ENCODE assay signal across 15 cellular contexts in genomic region chrX:112645774-112646173, GRCh38. TPM values are rescaled to one million over a fixed set of nuclear protein-coding genes. Genes with fewer than 3 reads are reported as not detected.
DNase-seq lines count a peak whose midpoint lies in the region; ATAC-seq and TF ChIP-seq lines count a peak whose summit lies in the region.
"Had no signal": no experiment of that assay in that cellular context is flagged by ENCODE, and none has a peak within 500 bp of the region (broad histone marks: within the 10 kb centered on the region; RNA-seq: fewer than 3 reads in every experiment).

No MANE protein-coding gene starts in this region.

- H3K27me3 ChIP-seq in OCI-LY3 (ENCODE audit: low read depth, low read length) = no peaks in the 10 kb centered on the region
- H3K27me3 ChIP-seq in foreskin keratinocyte = no peaks in the 10 kb centered on the region
- H3K27me3 ChIP-seq: brain microvascular endothelial cell, tibial nerve had no signal

- peak overlapping the region; percentile 89 for H3K9ac ChIP-seq in OCI-LY3 (ENCODE audit: low read length)

- H3K36me3 ChIP-seq in OCI-LY3 (replicated peaks; ENCODE audit: low read depth, low read length) = peaks cover 37% of the 10 kb centered on the region
- H3K36me3 ChIP-seq: brain microvascular endothelial cell, tibial nerve had no signal

- peaks cover 12% of the 10 kb centered on the region for H3K9me3 ChIP-seq in OCI-LY3 (ENCODE audit: insufficient read depth, low read length)
- H3K9me3 ChIP-seq: tibial nerve had no signal

- H3K4me1 ChIP-seq in OCI-LY3 (ENCODE audit: low read length) (peaks cover 59% of the 10 kb centered on the region), foreskin keratinocyte (no peaks in the 10 kb centered on the region)
- H3K4me1 ChIP-seq: tibial nerve had no signal

- H3K79me2 ChIP-seq in OCI-LY3 (ENCODE audit: low read length) = peaks cover 12% of the 10 kb centered on the region

- H4K20me1 ChIP-seq in OCI-LY3 (ENCODE audit: insufficient read depth, low read length) = no peaks in the 10 kb centered on the region

- H3K4me3 ChIP-seq in OCI-LY3 (ENCODE audit: low read length) = peak overlapping the region; percentile 78
- H3K4me3 ChIP-seq: tibial nerve had no signal

- TF ChIP-seq CTCF in OCI-LY3 (IDR thresholded peaks at IDR 0.05; ENCODE audit: low read depth, low read length) (no peak), foreskin keratinocyte (conservative IDR thresholded peaks at IDR 0.05) (no peak)

- ATAC-seq in GM18861 (IDR thresholded peaks at IDR 0.05; ENCODE audit: unreplicated experiment) = peak; percentile 54
- peak; percentile 20 for ATAC-seq in GM19468 (IDR thresholded peaks at IDR 0.05; ENCODE audit: extremely low read depth, unreplicated experiment)
- ATAC-seq in HG02885 (IDR thresholded peaks at IDR 0.05; ENCODE audit: poor library complexity, unreplicated experiment) = peak; percentile 61
- no peak for ATAC-seq in foreskin keratinocyte

- peak overlapping the region; percentile 90 for H3K4me2 ChIP-seq in OCI-LY3 (ENCODE audit: low read length)

- DNase-seq in H4 (ENCODE audit: low spot score) (no peak), NCI-H2171 treated with DMSO at 0.1 percent for 48 hours (lab: John Stamatoyannopoulos, UW) (no peak), foreskin keratinocyte (no peak), DMS114 treated with DMSO at 0.1 percent for 48 hours (lab: John Stamatoyannopoulos, UW; ENCODE audit: unreplicated experiment) (no peak)
- DNase-seq: brain microvascular endothelial cell, C1 segment of cervical spinal cord, H7, NCI-H1930, T-helper 1 cell had no signal

- no peak overlapping the region for H2AFZ ChIP-seq in OCI-LY3 (ENCODE audit: low read depth, low read length)

- H3K27ac ChIP-seq in OCI-LY3 (ENCODE audit: low read length) = peak overlapping the region; percentile 100
- H3K27ac ChIP-seq in foreskin keratinocyte = no peak overlapping the region
- H3K27ac ChIP-seq: brain microvascular endothelial cell, tibial nerve had no signal

RNA-seq across cellular contexts. Expression of gene LHFPL1, which starts 34.0 kb away (rescaled TPM):
- 0.43 TPM in 1 of 2 replicates, not detected in the other for total RNA-seq in H4 (2014; rRNA removed; shearing (Covaris generic))
- total RNA-seq in foreskin keratinocyte = 0.04 TPM in 1 of 2 replicates, not detected in the other
- 0.06 TPM in 1 of 2 replicates, not detected in the other for polyA plus RNA-seq in foreskin keratinocyte
- total RNA-seq: endothelial cell of umbilical vein, tibial nerve had no signal
- polyA plus RNA-seq: endothelial cell of umbilical vein had no signal
